In the genomic region with DNA sequence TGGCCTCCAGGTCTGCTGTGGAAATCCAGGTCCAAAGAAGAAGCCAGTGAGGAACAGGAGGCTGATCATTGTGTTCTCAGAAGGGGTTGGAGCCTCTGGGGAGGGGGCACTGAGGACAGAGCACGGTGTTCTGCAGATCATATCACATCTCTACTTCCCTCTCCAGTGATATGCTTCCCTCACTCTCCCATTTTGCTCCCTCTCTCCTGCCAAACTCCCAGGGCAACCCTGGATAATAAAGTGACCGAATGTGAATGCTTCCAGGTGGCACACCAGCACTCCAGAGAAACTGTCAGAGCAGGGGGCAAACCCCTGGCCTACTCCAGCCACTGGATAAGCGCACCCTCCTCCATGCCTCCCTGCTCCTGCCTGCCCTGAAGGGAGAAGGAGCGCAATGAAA, we compare ENCODE assay signal across 20 cellular contexts.
"Had no signal": no experiment of that assay in that cellular context is flagged by ENCODE, and none has a peak within 500 bp of the region (broad histone marks: within the 10 kb centered on the region; RNA-seq: fewer than 3 reads in every experiment).

No MANE protein-coding gene starts in this region.

- H3K27ac ChIP-seq: gastroesophageal sphincter, neural progenitor cell, pancreas, prostate gland, sigmoid colon, skin epidermis, suprapubic skin, thyroid gland, uterus had no signal

- H3K4me1 ChIP-seq: pancreas, prostate gland, suprapubic skin, thyroid gland, uterus had no signal

- H3K9me3 ChIP-seq: gastroesophageal sphincter, pancreas, prostate gland, sigmoid colon, suprapubic skin, thyroid gland, uterus had no signal

- DNase-seq: effector memory CD4-positive, alpha-beta T cell; glutamatergic neuron; immature natural killer cell; left colon; natural killer cell; occipital lobe; pancreas; retina; sigmoid colon; stimulated activated CD4-positive, alpha-beta T cell treated with anti-CD3 and anti-CD28 coated beads, Interleukin-2, amount 100 ng/mL, for 24 hours; stimulated activated CD4-positive, alpha-beta T cell treated with anti-CD3 and anti-CD28 coated beads, Interleukin-4, amount 100 ng/mL, for 4 hours; stimulated activated naive CD8-positive, alpha-beta T cell treated with anti-CD3 and anti-CD28 coated beads, Interleukin-15, Interleukin-2, amounts not matched to agents 100 U/mL and 50 U/mL, for 24 hours; thyroid gland; uterus had no signal

- H3K27me3 ChIP-seq: gastroesophageal sphincter, neural progenitor cell, pancreas, sigmoid colon, suprapubic skin, thyroid gland, uterus had no signal

- ATAC-seq: esophagus mucosa; gastroesophageal sphincter; left colon; natural killer cell; pancreas; stimulated activated naive CD8-positive, alpha-beta T cell treated with anti-CD3 and anti-CD28 coated beads, Interleukin-15, Interleukin-2, amounts not matched to agents 100 U/mL and 50 U/mL, for 24 hours had no signal

- H3K4me3 ChIP-seq: gastroesophageal sphincter, neural progenitor cell, pancreas, prostate gland, sigmoid colon, skin epidermis, suprapubic skin, thyroid gland, uterus had no signal

- H3K36me3 ChIP-seq: gastroesophageal sphincter, neural progenitor cell, pancreas, prostate gland, sigmoid colon, suprapubic skin, thyroid gland, uterus had no signal
